ENCODE assay signal across 2 cellular contexts in the genomic region with DNA sequence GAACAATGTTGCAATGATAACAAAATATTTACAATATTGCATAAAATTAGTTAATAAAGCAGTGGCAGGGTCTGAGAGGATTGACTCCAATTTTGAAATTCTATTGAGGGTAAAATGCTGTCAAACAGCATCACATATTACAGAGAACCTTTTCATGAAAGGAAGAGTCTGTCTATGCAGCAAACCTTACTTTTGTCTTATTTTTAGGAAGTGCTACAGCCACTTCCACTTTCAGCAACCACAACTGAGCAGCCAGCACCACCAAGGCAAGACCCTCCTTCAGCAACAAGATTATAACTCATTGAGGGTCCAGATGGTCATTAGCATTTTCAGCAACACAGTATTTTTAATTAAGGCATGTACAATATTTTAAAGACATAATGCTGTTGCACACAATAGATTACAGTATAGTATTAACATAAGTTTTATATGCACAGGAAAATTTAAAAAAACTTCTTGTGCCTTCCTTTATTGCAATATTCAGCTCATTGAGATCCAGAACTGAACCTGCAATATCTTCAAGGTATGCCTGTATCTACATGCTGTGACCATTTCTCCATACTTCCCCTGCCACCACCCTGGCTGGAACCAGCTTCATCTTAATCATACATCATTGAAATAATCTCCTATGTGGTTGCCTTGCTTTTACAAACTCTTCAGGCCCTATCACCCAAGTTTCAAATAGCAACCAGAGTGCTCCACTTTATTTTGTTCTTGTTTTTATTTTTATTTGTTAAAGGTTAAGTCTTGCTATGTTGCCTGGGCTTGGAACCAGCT.
TF ChIP-seq lines count a peak whose summit lies in the region.

No MANE protein-coding gene starts in this region.

TF ChIP-seq in SK-N-SH, 30 proteins besides CTCF, POLR2A, EP300 and RAD21 (continued from another document):
- TF ChIP-seq, protein P1, sequence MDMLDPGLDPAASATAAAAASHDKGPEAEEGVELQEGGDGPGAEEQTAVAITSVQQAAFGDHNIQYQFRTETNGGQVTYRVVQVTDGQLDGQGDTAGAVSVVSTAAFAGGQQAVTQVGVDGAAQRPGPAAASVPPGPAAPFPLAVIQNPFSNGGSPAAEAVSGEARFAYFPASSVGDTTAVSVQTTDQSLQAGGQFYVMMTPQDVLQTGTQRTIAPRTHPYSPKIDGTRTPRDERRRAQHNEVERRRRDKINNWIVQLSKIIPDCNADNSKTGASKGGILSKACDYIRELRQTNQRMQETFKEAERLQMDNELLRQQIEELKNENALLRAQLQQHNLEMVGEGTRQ (IDR thresholded peaks at IDR 0.05; ENCODE audit: borderline replicate concordance, low read depth, low read length), result no peak
- TF ChIP-seq FOSL2 (IDR thresholded peaks at IDR 0.05; ENCODE audit: borderline replicate concordance, low read depth) (no peak), EZH2phosphoT487 (IDR thresholded peaks at IDR 0.05; ENCODE audit: borderline replicate concordance, low read depth) (no peak), JUND (IDR thresholded peaks at IDR 0.05) (no peak), CHD2 (IDR thresholded peaks at IDR 0.05; ENCODE audit: low read length, partially characterized antibody) (no peak), ELF1 (IDR thresholded peaks at IDR 0.05) (no peak), POLR2AphosphoS5 (IDR thresholded peaks at IDR 0.05; ENCODE audit: low read depth, low read length) (no peak), RCOR1 (IDR thresholded peaks at IDR 0.05; ENCODE audit: low read length) (no peak), NRF1 (IDR thresholded peaks at IDR 0.05; ENCODE audit: low read depth, low read length) (no peak), SIN3A (IDR thresholded peaks at IDR 0.05; ENCODE audit: borderline replicate concordance, low read depth, low read length) (no peak)
- TF ChIP-seq, protein P2, sequence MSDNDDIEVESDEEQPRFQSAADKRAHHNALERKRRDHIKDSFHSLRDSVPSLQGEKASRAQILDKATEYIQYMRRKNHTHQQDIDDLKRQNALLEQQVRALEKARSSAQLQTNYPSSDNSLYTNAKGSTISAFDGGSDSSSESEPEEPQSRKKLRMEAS (IDR thresholded peaks at IDR 0.05; ENCODE audit: low read depth), result no peak
- TF ChIP-seq, protein P3, sequence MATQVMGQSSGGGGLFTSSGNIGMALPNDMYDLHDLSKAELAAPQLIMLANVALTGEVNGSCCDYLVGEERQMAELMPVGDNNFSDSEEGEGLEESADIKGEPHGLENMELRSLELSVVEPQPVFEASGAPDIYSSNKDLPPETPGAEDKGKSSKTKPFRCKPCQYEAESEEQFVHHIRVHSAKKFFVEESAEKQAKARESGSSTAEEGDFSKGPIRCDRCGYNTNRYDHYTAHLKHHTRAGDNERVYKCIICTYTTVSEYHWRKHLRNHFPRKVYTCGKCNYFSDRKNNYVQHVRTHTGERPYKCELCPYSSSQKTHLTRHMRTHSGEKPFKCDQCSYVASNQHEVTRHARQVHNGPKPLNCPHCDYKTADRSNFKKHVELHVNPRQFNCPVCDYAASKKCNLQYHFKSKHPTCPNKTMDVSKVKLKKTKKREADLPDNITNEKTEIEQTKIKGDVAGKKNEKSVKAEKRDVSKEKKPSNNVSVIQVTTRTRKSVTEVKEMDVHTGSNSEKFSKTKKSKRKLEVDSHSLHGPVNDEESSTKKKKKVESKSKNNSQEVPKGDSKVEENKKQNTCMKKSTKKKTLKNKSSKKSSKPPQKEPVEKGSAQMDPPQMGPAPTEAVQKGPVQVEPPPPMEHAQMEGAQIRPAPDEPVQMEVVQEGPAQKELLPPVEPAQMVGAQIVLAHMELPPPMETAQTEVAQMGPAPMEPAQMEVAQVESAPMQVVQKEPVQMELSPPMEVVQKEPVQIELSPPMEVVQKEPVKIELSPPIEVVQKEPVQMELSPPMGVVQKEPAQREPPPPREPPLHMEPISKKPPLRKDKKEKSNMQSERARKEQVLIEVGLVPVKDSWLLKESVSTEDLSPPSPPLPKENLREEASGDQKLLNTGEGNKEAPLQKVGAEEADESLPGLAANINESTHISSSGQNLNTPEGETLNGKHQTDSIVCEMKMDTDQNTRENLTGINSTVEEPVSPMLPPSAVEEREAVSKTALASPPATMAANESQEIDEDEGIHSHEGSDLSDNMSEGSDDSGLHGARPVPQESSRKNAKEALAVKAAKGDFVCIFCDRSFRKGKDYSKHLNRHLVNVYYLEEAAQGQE (IDR thresholded peaks at IDR 0.05; ENCODE audit: low read depth, low read length), result no peak
- TF ChIP-seq, protein P4, sequence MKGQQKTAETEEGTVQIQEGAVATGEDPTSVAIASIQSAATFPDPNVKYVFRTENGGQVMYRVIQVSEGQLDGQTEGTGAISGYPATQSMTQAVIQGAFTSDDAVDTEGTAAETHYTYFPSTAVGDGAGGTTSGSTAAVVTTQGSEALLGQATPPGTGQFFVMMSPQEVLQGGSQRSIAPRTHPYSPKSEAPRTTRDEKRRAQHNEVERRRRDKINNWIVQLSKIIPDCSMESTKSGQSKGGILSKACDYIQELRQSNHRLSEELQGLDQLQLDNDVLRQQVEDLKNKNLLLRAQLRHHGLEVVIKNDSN (IDR thresholded peaks at IDR 0.05; ENCODE audit: borderline replicate concordance, low read depth), result no peak
- TF ChIP-seq, protein P5, sequence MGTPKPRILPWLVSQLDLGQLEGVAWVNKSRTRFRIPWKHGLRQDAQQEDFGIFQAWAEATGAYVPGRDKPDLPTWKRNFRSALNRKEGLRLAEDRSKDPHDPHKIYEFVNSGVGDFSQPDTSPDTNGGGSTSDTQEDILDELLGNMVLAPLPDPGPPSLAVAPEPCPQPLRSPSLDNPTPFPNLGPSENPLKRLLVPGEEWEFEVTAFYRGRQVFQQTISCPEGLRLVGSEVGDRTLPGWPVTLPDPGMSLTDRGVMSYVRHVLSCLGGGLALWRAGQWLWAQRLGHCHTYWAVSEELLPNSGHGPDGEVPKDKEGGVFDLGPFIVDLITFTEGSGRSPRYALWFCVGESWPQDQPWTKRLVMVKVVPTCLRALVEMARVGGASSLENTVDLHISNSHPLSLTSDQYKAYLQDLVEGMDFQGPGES (IDR thresholded peaks at IDR 0.05; ENCODE audit: low read depth, low read length), result no peak
- TF ChIP-seq, protein P6, sequence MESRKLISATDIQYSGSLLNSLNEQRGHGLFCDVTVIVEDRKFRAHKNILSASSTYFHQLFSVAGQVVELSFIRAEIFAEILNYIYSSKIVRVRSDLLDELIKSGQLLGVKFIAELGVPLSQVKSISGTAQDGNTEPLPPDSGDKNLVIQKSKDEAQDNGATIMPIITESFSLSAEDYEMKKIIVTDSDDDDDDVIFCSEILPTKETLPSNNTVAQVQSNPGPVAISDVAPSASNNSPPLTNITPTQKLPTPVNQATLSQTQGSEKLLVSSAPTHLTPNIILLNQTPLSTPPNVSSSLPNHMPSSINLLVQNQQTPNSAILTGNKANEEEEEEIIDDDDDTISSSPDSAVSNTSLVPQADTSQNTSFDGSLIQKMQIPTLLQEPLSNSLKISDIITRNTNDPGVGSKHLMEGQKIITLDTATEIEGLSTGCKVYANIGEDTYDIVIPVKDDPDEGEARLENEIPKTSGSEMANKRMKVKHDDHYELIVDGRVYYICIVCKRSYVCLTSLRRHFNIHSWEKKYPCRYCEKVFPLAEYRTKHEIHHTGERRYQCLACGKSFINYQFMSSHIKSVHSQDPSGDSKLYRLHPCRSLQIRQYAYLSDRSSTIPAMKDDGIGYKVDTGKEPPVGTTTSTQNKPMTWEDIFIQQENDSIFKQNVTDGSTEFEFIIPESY (IDR thresholded peaks at IDR 0.05; ENCODE audit: borderline replicate concordance, low read depth), result no peak

TF ChIP-seq in SK-N-SH treated with all-trans-retinoic acid at 6 μM for 48 hours, 23 proteins besides CTCF, POLR2A, EP300 and RAD21 (continued from another document):
- TF ChIP-seq, protein P7, sequence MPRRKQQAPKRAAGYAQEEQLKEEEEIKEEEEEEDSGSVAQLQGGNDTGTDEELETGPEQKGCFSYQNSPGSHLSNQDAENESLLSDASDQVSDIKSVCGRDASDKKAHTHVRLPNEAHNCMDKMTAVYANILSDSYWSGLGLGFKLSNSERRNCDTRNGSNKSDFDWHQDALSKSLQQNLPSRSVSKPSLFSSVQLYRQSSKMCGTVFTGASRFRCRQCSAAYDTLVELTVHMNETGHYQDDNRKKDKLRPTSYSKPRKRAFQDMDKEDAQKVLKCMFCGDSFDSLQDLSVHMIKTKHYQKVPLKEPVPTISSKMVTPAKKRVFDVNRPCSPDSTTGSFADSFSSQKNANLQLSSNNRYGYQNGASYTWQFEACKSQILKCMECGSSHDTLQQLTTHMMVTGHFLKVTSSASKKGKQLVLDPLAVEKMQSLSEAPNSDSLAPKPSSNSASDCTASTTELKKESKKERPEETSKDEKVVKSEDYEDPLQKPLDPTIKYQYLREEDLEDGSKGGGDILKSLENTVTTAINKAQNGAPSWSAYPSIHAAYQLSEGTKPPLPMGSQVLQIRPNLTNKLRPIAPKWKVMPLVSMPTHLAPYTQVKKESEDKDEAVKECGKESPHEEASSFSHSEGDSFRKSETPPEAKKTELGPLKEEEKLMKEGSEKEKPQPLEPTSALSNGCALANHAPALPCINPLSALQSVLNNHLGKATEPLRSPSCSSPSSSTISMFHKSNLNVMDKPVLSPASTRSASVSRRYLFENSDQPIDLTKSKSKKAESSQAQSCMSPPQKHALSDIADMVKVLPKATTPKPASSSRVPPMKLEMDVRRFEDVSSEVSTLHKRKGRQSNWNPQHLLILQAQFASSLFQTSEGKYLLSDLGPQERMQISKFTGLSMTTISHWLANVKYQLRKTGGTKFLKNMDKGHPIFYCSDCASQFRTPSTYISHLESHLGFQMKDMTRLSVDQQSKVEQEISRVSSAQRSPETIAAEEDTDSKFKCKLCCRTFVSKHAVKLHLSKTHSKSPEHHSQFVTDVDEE (CRISPR knock-in tag; IDR thresholded peaks at IDR 0.05), result no peak
- TF ChIP-seq RARB (CRISPR knock-in tag; IDR thresholded peaks at IDR 0.05) (no peak), ZFP3 (CRISPR knock-in tag; IDR thresholded peaks at IDR 0.05) (no peak), ESRRG (CRISPR knock-in tag; IDR thresholded peaks at IDR 0.05) (no peak)
